Comparison of ENCODE assay signal across 9 cellular contexts in the genomic region with DNA sequence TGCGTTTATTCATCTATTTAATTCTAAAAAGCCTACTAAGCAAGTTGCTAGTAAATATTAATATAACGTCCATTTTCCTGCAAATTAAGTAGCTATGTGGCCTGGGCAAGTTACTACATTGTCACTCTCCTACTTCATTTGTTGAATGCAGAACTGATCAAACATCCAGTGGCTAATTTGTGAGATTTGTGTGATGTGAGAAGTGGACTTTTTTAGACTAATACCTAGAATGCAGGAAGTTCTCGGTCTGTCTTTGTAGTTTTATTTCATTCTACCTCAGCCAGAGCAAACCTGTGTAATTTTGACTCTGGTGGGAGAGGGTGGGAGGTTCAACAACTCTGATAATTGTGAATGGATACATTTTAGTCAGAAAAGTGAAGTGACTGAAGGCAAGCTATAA. TPM values are rescaled to one million over a fixed set of nuclear protein-coding genes. Genes with fewer than 3 reads are reported as not detected.
DNase-seq lines count a peak whose midpoint lies in the region; ATAC-seq and TF ChIP-seq lines count a peak whose summit lies in the region.
"Had no signal": no experiment of that assay in that cellular context is flagged by ENCODE, and none has a peak within 500 bp of the region (broad histone marks: within the 10 kb centered on the region; RNA-seq: fewer than 3 reads in every experiment).

No MANE protein-coding gene starts in this region.

- H3K9me3 Mint-ChIP-seq in activated naive CD4-positive, alpha-beta T cell treated with anti-CD3 and anti-CD28 coated beads, Interleukin-2, amount 50 U/mL, for 72 hours: no peaks in the 10 kb centered on the region

- H3K27me3 ChIP-seq in right lobe of liver: no peaks in the 10 kb centered on the region
- no peaks in the 10 kb centered on the region for H3K27me3 ChIP-seq in uterus

- intact Hi-C loops in right lobe of liver (cut with DNase I) (no loop called here), uterus (cut with DNase I; ENCODE audit: low total_unique reads) (no loop called here)

- WGBS in right lobe of liver (ENCODE audit: insufficient coverage, low coverage, low lambda C conversion rate, missing lambda C conversion rate): 5% methylated on average over 3 of the region's 3 CpGs

- peaks cover 3 to 15% of the 10 kb centered on the region in 2 donors for H3K36me3 Mint-ChIP-seq in activated naive CD4-positive, alpha-beta T cell treated with anti-CD3 and anti-CD28 coated beads, Interleukin-2, amount 50 U/mL, for 72 hours

- peak overlapping the region; percentile 96 for H3K9ac ChIP-seq in ES-I3 (ENCODE audit: low read depth, low read length)

- peak in 1 of 2 donors; percentile 10 for DNase-seq in activated naive CD4-positive, alpha-beta T cell treated with anti-CD3 and anti-CD28 coated beads, Interleukin-2, amount 50 U/mL, for 72 hours (ENCODE audit: low spot score in 2 of 2)
- no peak for DNase-seq in right lobe of liver
- DNase-seq in uterus: no peak
- no peak for DNase-seq in LoVo (ENCODE audit: low spot score)
- DNase-seq in GM03348 (ENCODE audit: low spot score): no peak

- H3K27ac Mint-ChIP-seq in activated naive CD4-positive, alpha-beta T cell treated with anti-CD3 and anti-CD28 coated beads, Interleukin-2, amount 50 U/mL, for 72 hours: peak overlapping the region; percentile 95 to 98

- H3K36me3 ChIP-seq in ES-I3 (ENCODE audit: insufficient read depth, low read length): peaks cover 3% of the 10 kb centered on the region
- peaks cover 0 to 7% (median 1%) of the 10 kb centered on the region in 4 donors for H3K36me3 ChIP-seq in right lobe of liver
- H3K36me3 ChIP-seq in uterus: no peaks in the 10 kb centered on the region

- TF ChIP-seq POLR2A in right lobe of liver (IDR thresholded peaks at IDR 0.05) (no peak), uterus (IDR thresholded peaks at IDR 0.05) (no peak)

- H3K4me1 ChIP-seq in ES-I3 (ENCODE audit: insufficient read depth, low read length) (peaks cover 5% of the 10 kb centered on the region; the same call in 1 of the 2 replicates), right lobe of liver (peaks cover 0 to 20% (median 7%) of the 10 kb centered on the region in 4 donors), uterus (peaks cover 0 to 5% of the 10 kb centered on the region in 2 donors)

- no peaks in the 10 kb centered on the region for H3K9me3 ChIP-seq in ES-I3 (ENCODE audit: control insufficient read depth, insufficient read depth, low read length)
- no peaks in the 10 kb centered on the region for H3K9me3 ChIP-seq in right lobe of liver
- H3K9me3 ChIP-seq in uterus: no peaks in the 10 kb centered on the region

- TF ChIP-seq CTCF in right lobe of liver (IDR thresholded peaks at IDR 0.05): no peak
- TF ChIP-seq CTCF in uterus (IDR thresholded peaks at IDR 0.05): no peak

- peak overlapping the region; percentile 77 to 80 (median 79) for H3K4me3 ChIP-seq in right lobe of liver
- H3K4me3 ChIP-seq in uterus: peak overlapping the region; percentile 48 to 73

- ATAC-seq in HG02642 (IDR thresholded peaks at IDR 0.05; ENCODE audit: poor library complexity, unreplicated experiment) (peak; percentile 2), right lobe of liver (no peak), HG03097 (IDR thresholded peaks at IDR 0.05; ENCODE audit: low FRiP score, unreplicated experiment) (no peak)
- peak; percentile 2 to 50 for ATAC-seq in activated naive CD4-positive, alpha-beta T cell treated with anti-CD3 and anti-CD28 coated beads, Interleukin-2, amount 50 U/mL, for 72 hours

- H3K27ac ChIP-seq in right lobe of liver: peak overlapping the region in 2 of 3 donors; percentile 86 to 95
- peak overlapping the region; percentile 83 to 84 for H3K27ac ChIP-seq in uterus

RNA-seq across cellular contexts. Expression of gene GUF1, which starts 0.8 kb away (rescaled TPM):
- total RNA-seq in activated naive CD4-positive, alpha-beta T cell treated with anti-CD3 and anti-CD28 coated beads, Interleukin-2, amount 50 U/mL, for 72 hours: 10 to 100 TPM; 34.5 to 51.4 TPM
- total RNA-seq in right lobe of liver (10 to 100 TPM in 4 of 6 experiments, 1 to 10 TPM in 2; 8.8 to 17.2 (median 11.2) TPM), uterus (10 to 100 TPM in 3 of 4 donors, 1 to 10 TPM in 1; 3.8 to 32.3 (median 19.0) TPM)

RNA-seq across cellular contexts. Expression of gene YIPF7, which starts 27.6 kb away (rescaled TPM):
- under 1 TPM in 1 of 2 donors, not detected in 1; 0.61 TPM for total RNA-seq in activated naive CD4-positive, alpha-beta T cell treated with anti-CD3 and anti-CD28 coated beads, Interleukin-2, amount 50 U/mL, for 72 hours
- total RNA-seq in right lobe of liver (not detected), uterus (1 to 10 TPM in 1 of 4 donors, under 1 TPM in 1, not detected in 2; 0.98 to 4.6 TPM)
- total RNA-seq: SK-MEL-5 had no signal

RNA-seq across cellular contexts. Expression of gene GNPDA2, which starts 47.3 kb away (rescaled TPM):
- 10 to 100 TPM; 14.9 to 30.7 TPM for total RNA-seq in activated naive CD4-positive, alpha-beta T cell treated with anti-CD3 and anti-CD28 coated beads, Interleukin-2, amount 50 U/mL, for 72 hours
- 1 to 10 TPM; 1.3 to 3.5 (median 2.0) TPM for total RNA-seq in right lobe of liver
- total RNA-seq in uterus: 10 to 100 TPM in 3 of 4 donors, 1 to 10 TPM in 1; 5.9 to 53.6 (median 22.5) TPM

Comparison
In these comparisons a context has a peak if more than half of its experiments do, and no peak if none do; other contexts are left out.
1. ATAC-seq: peak in HG02642 (single experiment) and activated naive CD4-positive, alpha-beta T cell treated with anti-CD3 and anti-CD28 coated beads, Interleukin-2, amount 50 U/mL, for 72 hours (2 of 2); none in right lobe of liver (0 of 4) and HG03097 (single experiment).